In genomic region chr13:52412128-52412527, GRCh38 we compare ENCODE assay signal across 25 cellular contexts. TPM values are rescaled to one million over a fixed set of nuclear protein-coding genes. Genes with fewer than 3 reads are reported as not detected.
DNase-seq lines count a peak whose midpoint lies in the region; ATAC-seq, FAIRE-seq and TF ChIP-seq lines count a peak whose summit lies in the region.
"Had no signal": no experiment of that assay in that cellular context is flagged by ENCODE, and none has a peak within 500 bp of the region (broad histone marks: within the 10 kb centered on the region; RNA-seq: fewer than 3 reads in every experiment).

No MANE protein-coding gene starts in this region.

- DNase-seq in activated naive CD8-positive, alpha-beta T cell treated with anti-CD3 and anti-CD28 coated beads for 36 hours = no peak
- DNase-seq in adipocyte (ENCODE audit: low read depth) = no peak
- no peak for DNase-seq in COR-L47 (lab: John Stamatoyannopoulos, UW)
- no peak for DNase-seq in GM12892 (ENCODE audit: insufficient read length)
- DNase-seq in NCI-H748 (lab: John Stamatoyannopoulos, UW; ENCODE audit: unreplicated experiment) = no peak
- DNase-seq: activated CD4-positive, alpha-beta T cell treated with anti-CD3 and anti-CD28 coated beads, Interleukin-2, amount 10 ng/mL, durations not matched to agents 7 days and 5 days; activated gamma-delta T cell treated with Interleukin-2 at 50 U/mL for 16 hours; amygdala; dermis blood vessel endothelial cell; left ventricle myocardium superior; NCI-H1417; NCI-H2171; NCI-H526; stimulated activated CD4-positive, alpha-beta T cell treated with anti-CD3 and anti-CD28 coated beads, Interleukin-2, amount 100 ng/mL, for 48 hours; stimulated activated naive CD4-positive, alpha-beta T cell treated with Interleukin-2 at 50 U/mL for 16 hours; thyroid gland had no signal

- H3K36me3 ChIP-seq in adipocyte (ENCODE audit: control insufficient read depth, insufficient read depth, low read length, severe bottlenecking) (peaks cover 28% of the 10 kb centered on the region), liver (ENCODE audit: control insufficient read depth in 4 of 4, insufficient read depth in 3 of 4, low read depth in 1 of 4, low read length in 3 of 4) (peaks cover 5 to 36% (median 26%) of the 10 kb centered on the region in 4 donors)

- no peaks in the 10 kb centered on the region for H3K9me3 ChIP-seq in adipocyte (ENCODE audit: control insufficient read depth, low read length)
- H3K9me3 ChIP-seq in liver (ENCODE audit: control insufficient read depth in 4 of 4, low read length in 3 of 4) = no peaks in the 10 kb centered on the region
- H3K9me3 ChIP-seq: thyroid gland had no signal

- H3K4me3 Mint-ChIP-seq in activated naive CD8-positive, alpha-beta T cell = no peak overlapping the region
- no peak overlapping the region for H3K4me3 Mint-ChIP-seq in activated naive CD8-positive, alpha-beta T cell treated with anti-CD3 and anti-CD28 coated beads for 36 hours
- H3K4me3 Mint-ChIP-seq: activated CD4-positive, alpha-beta T cell treated with anti-CD3 and anti-CD28 coated beads, Interleukin-2, amount 10 ng/mL, durations not matched to agents 7 days and 5 days; IgD-negative memory B cell; neural progenitor cell had no signal

- H3K9ac ChIP-seq in adipocyte (ENCODE audit: low read length) (peak overlapping the region; percentile 41), liver (ENCODE audit: low read depth in 1 of 2, low read length in 2 of 2) (no peak overlapping the region)
- H3K9ac ChIP-seq: BLaER1, neural progenitor cell had no signal

- H3K9me3 Mint-ChIP-seq in activated naive CD8-positive, alpha-beta T cell (ENCODE audit: low read depth) = no peaks in the 10 kb centered on the region
- H3K9me3 Mint-ChIP-seq in activated naive CD8-positive, alpha-beta T cell treated with anti-CD3 and anti-CD28 coated beads for 36 hours = no peaks in the 10 kb centered on the region
- H3K9me3 Mint-ChIP-seq: activated CD4-positive, alpha-beta T cell treated with anti-CD3 and anti-CD28 coated beads, Interleukin-2, amount 10 ng/mL, durations not matched to agents 7 days and 5 days; neural progenitor cell had no signal

- peak overlapping the region; percentile 47 for H3K4me3 ChIP-seq in adipocyte (ENCODE audit: low read length)
- H3K4me3 ChIP-seq in liver (ENCODE audit: low read depth in 1 of 3, low read length in 3 of 3) = no peak overlapping the region
- H3K4me3 ChIP-seq: BLaER1, neural progenitor cell, SK-N-MC, thyroid gland had no signal

- no peaks in the 10 kb centered on the region for H3K27me3 ChIP-seq in adipocyte (replicated peaks; ENCODE audit: control insufficient read depth, insufficient read depth, low read length)
- H3K27me3 ChIP-seq in liver (ENCODE audit: control insufficient read depth in 4 of 4, insufficient read depth in 4 of 4, low read length in 3 of 4) = no peaks in the 10 kb centered on the region
- H3K27me3 ChIP-seq: thyroid gland had no signal

- no peak for TF ChIP-seq RAD21 in liver (IDR thresholded peaks at IDR 0.05)

- ATAC-seq in HG03432 (IDR thresholded peaks at IDR 0.05; ENCODE audit: unreplicated experiment) = no peak
- ATAC-seq: left ventricle myocardium superior had no signal

- no peak for FAIRE-seq in GM12892 (lab: Jason Lieb, UNC)
- FAIRE-seq: A204.1, D721Med had no signal

- no peak for TF ChIP-seq POLR2A in GM12892 (IDR thresholded peaks at IDR 0.05; ENCODE audit: low read depth, low read length)

- H3K27ac ChIP-seq in liver (ENCODE audit: low read depth in 1 of 2, low read length in 2 of 2) = no peak overlapping the region
- H3K27ac ChIP-seq: BLaER1, neural progenitor cell, SK-N-MC, thyroid gland had no signal

- H3K4me1 Mint-ChIP-seq in activated naive CD8-positive, alpha-beta T cell (ENCODE audit: low read depth) = no peaks in the 10 kb centered on the region
- H3K4me1 Mint-ChIP-seq in activated naive CD8-positive, alpha-beta T cell treated with anti-CD3 and anti-CD28 coated beads for 36 hours = no peaks in the 10 kb centered on the region
- H3K4me1 Mint-ChIP-seq: activated CD4-positive, alpha-beta T cell treated with anti-CD3 and anti-CD28 coated beads, Interleukin-2, amount 10 ng/mL, durations not matched to agents 7 days and 5 days; IgD-negative memory B cell; neural progenitor cell had no signal

- 90% methylated on average over 1 of the region's 1 CpG for WGBS in liver

- H3K36me3 Mint-ChIP-seq in activated naive CD8-positive, alpha-beta T cell = peaks cover 13% of the 10 kb centered on the region
- peaks cover 7% of the 10 kb centered on the region for H3K36me3 Mint-ChIP-seq in activated naive CD8-positive, alpha-beta T cell treated with anti-CD3 and anti-CD28 coated beads for 36 hours

- H3K27me3 Mint-ChIP-seq in activated naive CD8-positive, alpha-beta T cell = no peaks in the 10 kb centered on the region
- H3K27me3 Mint-ChIP-seq in activated naive CD8-positive, alpha-beta T cell treated with anti-CD3 and anti-CD28 coated beads for 36 hours = no peaks in the 10 kb centered on the region
- H3K27me3 Mint-ChIP-seq: activated CD4-positive, alpha-beta T cell treated with anti-CD3 and anti-CD28 coated beads, Interleukin-2, amount 10 ng/mL, durations not matched to agents 7 days and 5 days; IgD-negative memory B cell had no signal

- TF ChIP-seq CTCF in liver (IDR thresholded peaks at IDR 0.05; ENCODE audit: low read depth, low read length, missing input control) = no peak

- H3K4me1 ChIP-seq in adipocyte (ENCODE audit: control insufficient read depth, insufficient read depth, low read length) = peaks cover 49% of the 10 kb centered on the region
- peaks cover 0 to 3% (median 0%) of the 10 kb centered on the region in 4 donors for H3K4me1 ChIP-seq in liver (ENCODE audit: control insufficient read depth in 4 of 4, insufficient read depth in 4 of 4, low read length in 3 of 4)
- H3K4me1 ChIP-seq: neural progenitor cell, thyroid gland had no signal

- H3K27ac Mint-ChIP-seq in activated naive CD8-positive, alpha-beta T cell = peak overlapping the region; percentile 24
- H3K27ac Mint-ChIP-seq in activated naive CD8-positive, alpha-beta T cell treated with anti-CD3 and anti-CD28 coated beads for 36 hours = no peak overlapping the region
- H3K27ac Mint-ChIP-seq: activated CD4-positive, alpha-beta T cell treated with anti-CD3 and anti-CD28 coated beads, Interleukin-2, amount 10 ng/mL, durations not matched to agents 7 days and 5 days; neural progenitor cell had no signal

TF ChIP-seq in liver, 16 proteins besides CTCF, POLR2A, EP300 and RAD21:
- no peak for TF ChIP-seq TAF1 (conservative IDR thresholded peaks at IDR 0.05)
- TF ChIP-seq MAX (IDR thresholded peaks at IDR 0.05) = peak; percentile 4
- TF ChIP-seq ATF3 (IDR thresholded peaks at IDR 0.05) = no peak

RNA-seq across cellular contexts. Expression of gene THSD1, which starts 6.2 kb away (rescaled TPM):
- under 1 TPM; 0.14 to 0.26 TPM for total RNA-seq in activated naive CD8-positive, alpha-beta T cell treated with anti-CD3 and anti-CD28 coated beads for 36 hours
- total RNA-seq in liver = 1 to 10 TPM; 1.1 to 2.8 TPM
- 1 to 10 TPM in 1 of 2 donors, under 1 TPM in 1; 0.74 to 1.7 TPM for polyA plus RNA-seq in liver
- polyA plus RNA-seq in GM12892 (2012; ENCODE audit: missing spikeins) = 0.15 TPM

RNA-seq across cellular contexts. Expression of gene VPS36, which starts 38.3 kb away (rescaled TPM):
- total RNA-seq in activated naive CD8-positive, alpha-beta T cell treated with anti-CD3 and anti-CD28 coated beads for 36 hours = 10 to 100 TPM; 22.6 to 26.1 TPM
- 10 to 100 TPM; 20.1 to 34.6 TPM for total RNA-seq in liver
- 10 to 100 TPM; 10.1 to 32.3 TPM for polyA plus RNA-seq in liver
- polyA plus RNA-seq in GM12892 (2012; ENCODE audit: missing spikeins) = 21.6 TPM

RNA-seq across cellular contexts. Expression of gene CKAP2, which starts 43.1 kb away (rescaled TPM):
- 10 to 100 TPM; 55.4 to 56.1 TPM for total RNA-seq in activated naive CD8-positive, alpha-beta T cell treated with anti-CD3 and anti-CD28 coated beads for 36 hours
- total RNA-seq in liver = 10 to 100 TPM in 1 of 2 donors, 1 to 10 TPM in 1; 2.7 to 40.9 TPM
- polyA plus RNA-seq in liver = 1 to 10 TPM; 2.4 to 3.0 TPM
- 29.7 TPM for polyA plus RNA-seq in GM12892 (2012; ENCODE audit: missing spikeins)
